8 cellular contexts compared by ENCODE assay signal in the genomic region with DNA sequence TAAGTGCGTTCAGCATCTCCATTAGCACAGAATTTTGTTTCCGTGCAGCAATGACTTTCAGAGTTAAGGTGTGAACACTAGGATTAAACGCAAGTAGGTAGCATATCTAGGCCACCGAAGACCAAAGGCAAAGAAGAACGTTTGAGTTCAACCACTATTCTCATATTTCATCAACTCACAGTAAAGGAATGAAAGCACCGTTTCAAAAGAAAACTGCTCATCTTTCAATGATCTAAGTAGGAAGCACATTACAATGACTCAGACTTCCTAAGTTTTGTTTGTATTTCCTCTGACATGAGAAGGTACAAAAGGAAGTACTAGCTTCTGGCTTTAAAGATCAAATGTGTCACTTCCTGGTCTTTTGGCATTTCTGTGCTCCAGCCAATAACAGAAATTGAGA. TPM values are rescaled to one million over a fixed set of nuclear protein-coding genes. Genes with fewer than 3 reads are reported as not detected.
A peak's percentile ranks its signal among the peaks of the same experiment; 100 is the strongest.
DNase-seq lines count a peak whose midpoint lies in the region; ATAC-seq and TF ChIP-seq lines count a peak whose summit lies in the region.

No MANE protein-coding gene starts in this region.

- peak overlapping the region; percentile 67 for H3K27ac Mint-ChIP-seq in activated naive CD4-positive, alpha-beta T cell treated with anti-CD3 and anti-CD28 coated beads, Interleukin-2, amount 10 ng/mL, durations not matched to agents 7 days and 5 days

- POLR2A ChIA-PET in HEK293 (lab: Yijun Ruan, JAX), result no interaction called here

- no peak for TF ChIP-seq CTCF in AG09309 (IDR thresholded peaks at IDR 0.05; ENCODE audit: control insufficient read depth, insufficient read depth, low read depth, low read length, missing control alignments)
- no peak for TF ChIP-seq CTCF in HEK293 (tag by site-specific recombination; IDR thresholded peaks at IDR 0.05)

- H3K4me3 Mint-ChIP-seq in activated naive CD4-positive, alpha-beta T cell treated with anti-CD3 and anti-CD28 coated beads, Interleukin-2, amount 10 ng/mL, durations not matched to agents 7 days and 5 days, result no peak overlapping the region

- no peak overlapping the region for H3K27ac ChIP-seq in HEK293 (ENCODE audit: extremely low read depth, low read depth, low read length)

- peak; percentile 1 for DNase-seq in AG09309 (ENCODE audit: low read depth)
- DNase-seq in activated naive CD4-positive, alpha-beta T cell treated with anti-CD3 and anti-CD28 coated beads, Interleukin-2, amount 10 ng/mL, durations not matched to agents 7 days and 5 days, result no peak
- DNase-seq in left lobe of liver (ENCODE audit: low spot score), result no peak
- DNase-seq in DMS79 (lab: John Stamatoyannopoulos, UW), result no peak
- DNase-seq in ecto neural progenitor cell (ENCODE audit: low spot score), result no peak
- DNase-seq in left ventricle myocardium superior, result no peak

- no peaks in the 10 kb centered on the region for H3K9me3 Mint-ChIP-seq in activated naive CD4-positive, alpha-beta T cell treated with anti-CD3 and anti-CD28 coated beads, Interleukin-2, amount 10 ng/mL, durations not matched to agents 7 days and 5 days

- no peaks in the 10 kb centered on the region for H3K4me1 ChIP-seq in HEK293 (ENCODE audit: control insufficient read depth, insufficient read depth, low read length)

- intact Hi-C loops in left ventricle myocardium superior (cut with micrococcal nuclease), result no loop called here

- no peaks in the 10 kb centered on the region for H3K27me3 Mint-ChIP-seq in activated naive CD4-positive, alpha-beta T cell treated with anti-CD3 and anti-CD28 coated beads, Interleukin-2, amount 10 ng/mL, durations not matched to agents 7 days and 5 days

- ATAC-seq in left lobe of liver, result peak; percentile 16
- no peak for ATAC-seq in GM21390 (IDR thresholded peaks at IDR 0.05; ENCODE audit: unreplicated experiment)
- no peak for ATAC-seq in left ventricle myocardium superior

- peaks cover 17% of the 10 kb centered on the region for H3K4me1 Mint-ChIP-seq in activated naive CD4-positive, alpha-beta T cell treated with anti-CD3 and anti-CD28 coated beads, Interleukin-2, amount 10 ng/mL, durations not matched to agents 7 days and 5 days

- peaks cover 19 to 30% of the 10 kb centered on the region in 2 experiments for H3K36me3 ChIP-seq in HEK293 (ENCODE audit: control insufficient read depth in 2 of 2, insufficient read depth in 1 of 2, low read length in 2 of 2)

- no peaks in the 10 kb centered on the region for H3K9me3 ChIP-seq in HEK293 (ENCODE audit: control insufficient read depth, insufficient read depth, low read depth, low read length)

- H3K4me3 ChIP-seq in AG09309 (ENCODE audit: control insufficient read depth, low read depth, low read length) (no peak overlapping the region), HEK293 (ENCODE audit: low read depth, low read length) (no peak overlapping the region)

- CTCF ChIA-PET in HEK293 (lab: Yijun Ruan, JAX), result no interaction called here
- CTCF ChIA-PET in activated naive CD4-positive, alpha-beta T cell treated with anti-CD3 and anti-CD28 coated beads, Interleukin-2, amount 10 ng/mL, durations not matched to agents 7 days and 5 days (lab: Charles Lee), result no interaction called here

- H3K36me3 Mint-ChIP-seq in activated naive CD4-positive, alpha-beta T cell treated with anti-CD3 and anti-CD28 coated beads, Interleukin-2, amount 10 ng/mL, durations not matched to agents 7 days and 5 days, result peaks cover 22% of the 10 kb centered on the region

TF ChIP-seq in HEK293, 187 proteins besides CTCF, POLR2A, EP300 and RAD21:
- no peak for TF ChIP-seq ZNF670 (tag by site-specific recombination; IDR thresholded peaks at IDR 0.05; ENCODE audit: low read depth)
- 0 out of 2 replicates have a peak, but pooled peaks have one; percentile 23 for TF ChIP-seq INSM2 (tag by site-specific recombination; IDR thresholded peaks at IDR 0.05)

RNA-seq across cellular contexts. Expression of gene ACADS, which starts 57.6 kb away (rescaled TPM):
- total RNA-seq in left lobe of liver, result 198 TPM
- 108 TPM for total RNA-seq in left ventricle myocardium superior
